Comparison of ENCODE assay signal across 1 cellular context in the genomic region with DNA sequence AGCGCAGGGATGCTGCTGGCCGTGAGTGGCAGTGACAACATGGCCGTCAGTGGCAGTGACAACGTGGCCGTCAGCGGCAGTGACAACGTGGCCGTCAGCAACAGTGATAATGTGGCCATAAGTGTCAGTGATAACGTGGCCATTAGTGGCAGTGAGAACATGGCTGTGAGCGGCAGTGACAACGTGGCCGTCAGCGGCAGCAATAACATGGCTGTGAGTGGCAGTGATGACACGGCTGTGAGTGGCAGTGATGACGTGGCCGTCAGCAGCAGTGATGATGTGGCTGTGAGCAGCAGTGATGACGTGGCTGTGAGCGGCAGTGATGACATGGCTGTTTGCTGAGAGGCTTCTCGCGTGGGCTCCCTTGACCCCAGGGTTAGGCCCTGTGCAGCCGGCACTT.
A peak's percentile ranks its signal among the peaks of the same experiment; 100 is the strongest.
TF ChIP-seq lines count a peak whose summit lies in the region.

No MANE protein-coding gene starts in this region.

TF ChIP-seq in K562, 482 proteins besides CTCF, POLR2A, EP300 and RAD21 (continued from another document and continues in another):
- TF ChIP-seq ATF1 (CRISPR knock-in tag; IDR thresholded peaks at IDR 0.05) = peak; percentile 71
- peak; percentile 95 for TF ChIP-seq ATF1 (tag; IDR thresholded peaks at IDR 0.05)
- TF ChIP-seq SETDB1 (IDR thresholded peaks at IDR 0.05; ENCODE audit: low read length) = no peak
- no peak for TF ChIP-seq BDP1 (IDR thresholded peaks at IDR 0.05; ENCODE audit: insufficient read depth, insufficient read length)
- TF ChIP-seq RBFOX2 (IDR thresholded peaks at IDR 0.05; ENCODE audit: low read depth, low read length) = peak; percentile 42; the same call in 1 of the 2 replicates
- TF ChIP-seq RREB1 (CRISPR knock-in tag; IDR thresholded peaks at IDR 0.05) = no peak
- peak; percentile 21; the same call in 1 of the 2 replicates for TF ChIP-seq JUND (IDR thresholded peaks at IDR 0.05; ENCODE audit: borderline replicate concordance, low read depth, low read length)
- TF ChIP-seq JUND (tag; IDR thresholded peaks at IDR 0.05; ENCODE audit: borderline replicate concordance, low read depth, low read length) = peak; percentile 84; the same call in 2 of the 3 replicates
- no peak for TF ChIP-seq MYBL2 (IDR thresholded peaks at IDR 0.05; ENCODE audit: low read depth)
- no peak for TF ChIP-seq MYBL2 (CRISPR knock-in tag; IDR thresholded peaks at IDR 0.05; ENCODE audit: borderline replicate concordance)
- no peak for TF ChIP-seq MEF2D (tag; conservative IDR thresholded peaks at IDR 0.05; ENCODE audit: low read depth)
- TF ChIP-seq FOXA3 (CRISPR knock-in tag; conservative IDR thresholded peaks at IDR 0.05 in 1 of 2, IDR thresholded peaks at IDR 0.05 in 1 of 2) = no peak
- TF ChIP-seq, protein P1, sequence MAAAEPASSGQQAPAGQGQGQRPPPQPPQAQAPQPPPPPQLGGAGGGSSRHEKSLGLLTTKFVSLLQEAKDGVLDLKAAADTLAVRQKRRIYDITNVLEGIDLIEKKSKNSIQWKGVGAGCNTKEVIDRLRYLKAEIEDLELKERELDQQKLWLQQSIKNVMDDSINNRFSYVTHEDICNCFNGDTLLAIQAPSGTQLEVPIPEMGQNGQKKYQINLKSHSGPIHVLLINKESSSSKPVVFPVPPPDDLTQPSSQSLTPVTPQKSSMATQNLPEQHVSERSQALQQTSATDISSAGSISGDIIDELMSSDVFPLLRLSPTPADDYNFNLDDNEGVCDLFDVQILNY (CRISPR knock-in tag; IDR thresholded peaks at IDR 0.05) = no peak
- TF ChIP-seq KDM2B (CRISPR knock-in tag; IDR thresholded peaks at IDR 0.05) = no peak
- TF ChIP-seq SIRT6 (IDR thresholded peaks at IDR 0.05; ENCODE audit: low read depth, low read length) = no peak
- no peak for TF ChIP-seq ZNF175 (CRISPR knock-in tag; IDR thresholded peaks at IDR 0.05; ENCODE audit: low read depth)
- TF ChIP-seq, protein P2, sequence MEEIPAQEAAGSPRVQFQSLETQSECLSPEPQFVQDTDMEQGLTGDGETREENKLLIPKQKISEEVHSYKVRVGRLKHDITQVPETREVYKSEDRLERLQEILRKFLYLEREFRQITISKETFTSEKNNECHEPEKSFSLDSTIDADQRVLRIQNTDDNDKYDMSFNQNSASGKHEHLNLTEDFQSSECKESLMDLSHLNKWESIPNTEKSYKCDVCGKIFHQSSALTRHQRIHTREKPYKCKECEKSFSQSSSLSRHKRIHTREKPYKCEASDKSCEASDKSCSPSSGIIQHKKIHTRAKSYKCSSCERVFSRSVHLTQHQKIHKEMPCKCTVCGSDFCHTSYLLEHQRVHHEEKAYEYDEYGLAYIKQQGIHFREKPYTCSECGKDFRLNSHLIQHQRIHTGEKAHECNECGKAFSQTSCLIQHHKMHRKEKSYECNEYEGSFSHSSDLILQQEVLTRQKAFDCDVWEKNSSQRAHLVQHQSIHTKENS (CRISPR knock-in tag; IDR thresholded peaks at IDR 0.05) = no peak
- no peak for TF ChIP-seq ETV6 (IDR thresholded peaks at IDR 0.05; ENCODE audit: borderline replicate concordance in 1 of 2, low read depth in 2 of 2, low read length in 1 of 2)
- no peak for TF ChIP-seq ETV6 (CRISPR knock-in tag; IDR thresholded peaks at IDR 0.05; ENCODE audit: borderline replicate concordance)
- TF ChIP-seq ZBTB33 (CRISPR knock-in tag; IDR thresholded peaks at IDR 0.05) = no peak
- peak; percentile 93 for TF ChIP-seq CREB1 (IDR thresholded peaks at IDR 0.05)
- TF ChIP-seq CREB1 (CRISPR knock-in tag; IDR thresholded peaks at IDR 0.05) = peak; percentile 93
- peak; percentile 97 for TF ChIP-seq MTA3 (IDR thresholded peaks at IDR 0.05; ENCODE audit: borderline replicate concordance)
- TF ChIP-seq PHB2 (IDR thresholded peaks at IDR 0.05; ENCODE audit: low read depth) = no peak
- TF ChIP-seq ZNF274 (IDR thresholded peaks at IDR 0.05; ENCODE audit: borderline replicate concordance, low read depth, low read length) = no peak
- TF ChIP-seq ZNF79 (CRISPR knock-in tag; IDR thresholded peaks at IDR 0.05; ENCODE audit: low read depth) = no peak
- peak; percentile 98 for TF ChIP-seq CREB3L1 (IDR thresholded peaks at IDR 0.05; ENCODE audit: borderline replicate concordance, low read depth)
- TF ChIP-seq KAT8 (IDR thresholded peaks at IDR 0.05; ENCODE audit: low read depth) = no peak
- TF ChIP-seq MLLT1 (IDR thresholded peaks at IDR 0.05) = no peak
- TF ChIP-seq C11orf30 (IDR thresholded peaks at IDR 0.05; ENCODE audit: low read depth) = peak; percentile 63
- TF ChIP-seq SLC30A9 (CRISPR knock-in tag; IDR thresholded peaks at IDR 0.05) = no peak
- no peak for TF ChIP-seq ZNF609 (CRISPR knock-in tag; IDR thresholded peaks at IDR 0.05; ENCODE audit: borderline replicate concordance)
- no peak for TF ChIP-seq UBTF (IDR thresholded peaks at IDR 0.05; ENCODE audit: borderline replicate concordance in 1 of 2, low read depth in 2 of 2, low read length in 2 of 2)
- no peak for TF ChIP-seq ZBTB17 (CRISPR knock-in tag; IDR thresholded peaks at IDR 0.05)
- TF ChIP-seq, protein P3, sequence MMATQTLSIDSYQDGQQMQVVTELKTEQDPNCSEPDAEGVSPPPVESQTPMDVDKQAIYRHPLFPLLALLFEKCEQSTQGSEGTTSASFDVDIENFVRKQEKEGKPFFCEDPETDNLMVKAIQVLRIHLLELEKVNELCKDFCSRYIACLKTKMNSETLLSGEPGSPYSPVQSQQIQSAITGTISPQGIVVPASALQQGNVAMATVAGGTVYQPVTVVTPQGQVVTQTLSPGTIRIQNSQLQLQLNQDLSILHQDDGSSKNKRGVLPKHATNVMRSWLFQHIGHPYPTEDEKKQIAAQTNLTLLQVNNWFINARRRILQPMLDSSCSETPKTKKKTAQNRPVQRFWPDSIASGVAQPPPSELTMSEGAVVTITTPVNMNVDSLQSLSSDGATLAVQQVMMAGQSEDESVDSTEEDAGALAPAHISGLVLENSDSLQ (IDR thresholded peaks at IDR 0.05) = peak; percentile 92
- no peak for TF ChIP-seq BRD4 (IDR thresholded peaks at IDR 0.05)
